ENCODE assay signal across 24 cellular contexts in the genomic region with DNA sequence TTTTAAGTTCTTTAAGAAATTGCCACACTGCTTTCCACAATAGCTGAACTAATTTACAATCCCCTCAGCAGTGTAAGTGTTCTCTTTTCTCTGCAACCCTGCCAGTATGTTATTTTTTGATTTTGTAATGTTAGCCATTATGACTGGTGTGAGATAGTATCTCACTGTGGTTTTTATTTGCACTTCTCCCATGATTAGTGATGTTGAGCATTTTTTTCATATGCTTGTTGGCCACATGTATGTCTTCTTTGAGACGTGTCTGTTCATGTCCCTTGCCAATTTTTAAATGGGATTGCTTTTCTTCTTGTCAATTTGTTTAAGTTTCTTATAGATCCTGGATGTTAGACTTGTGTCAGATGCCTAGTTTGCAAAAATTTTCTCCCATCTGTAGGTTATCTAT.
"Had no signal": no experiment of that assay in that cellular context is flagged by ENCODE, and none has a peak within 500 bp of the region (broad histone marks: within the 10 kb centered on the region; RNA-seq: fewer than 3 reads in every experiment).

No MANE protein-coding gene starts in this region.

- FAIRE-seq: islet of Langerhans, kidney had no signal

- H3K4me3 ChIP-seq: left ventricle myocardium inferior, lung, mucosa of descending colon, ovary, skin epidermis, stomach, testis, thyroid gland, transverse colon, upper lobe of left lung had no signal

- H3K36me3 ChIP-seq: left ventricle myocardium inferior, ovary, stomach, thyroid gland, transverse colon, upper lobe of left lung had no signal

- H3K27me3 ChIP-seq: ovary, stomach, testis, thyroid gland, transverse colon, upper lobe of left lung had no signal

- DNase-seq: hypothalamus; immature natural killer cell; kidney; left colon; left ventricle myocardium inferior; midbrain; mucosa of descending colon; naive thymus-derived CD4-positive, alpha-beta T cell; ovary; right cardiac atrium; stimulated activated CD4-positive, alpha-beta T cell treated with anti-CD3 and anti-CD28 coated beads, Interleukin-12 subunit alpha, Interleukin-12 subunit beta, amount 100 ng/mL, for 4 hours; stimulated activated CD4-positive, alpha-beta T cell treated with anti-CD3 and anti-CD28 coated beads, Interleukin-15, amount 100 ng/mL, for 24 hours; stimulated activated CD4-positive, alpha-beta T cell treated with anti-CD3 and anti-CD28 coated beads, Interleukin-2, amount 100 ng/mL, for 24 hours; stimulated activated CD4-positive, alpha-beta T cell treated with anti-CD3 and anti-CD28 coated beads, Interleukin-4, amount 100 ng/mL, for 1 hour; stimulated activated naive B cell treated with anti-CD40 and anti-IgM and Interleukin-4, amounts not matched to agents 10 μg/mL and 1 μg/mL and 100 μg/mL, for 72 hours; stimulated activated naive CD8-positive, alpha-beta T cell treated with anti-CD3 and anti-CD28 coated beads, Interleukin-15, Interleukin-2, amounts not matched to agents 100 U/mL and 50 U/mL, for 24 hours; stomach; testis; thyroid gland; transverse colon; upper lobe of left lung had no signal
